ENCODE assay signal across 10 cellular contexts in the genomic region with DNA sequence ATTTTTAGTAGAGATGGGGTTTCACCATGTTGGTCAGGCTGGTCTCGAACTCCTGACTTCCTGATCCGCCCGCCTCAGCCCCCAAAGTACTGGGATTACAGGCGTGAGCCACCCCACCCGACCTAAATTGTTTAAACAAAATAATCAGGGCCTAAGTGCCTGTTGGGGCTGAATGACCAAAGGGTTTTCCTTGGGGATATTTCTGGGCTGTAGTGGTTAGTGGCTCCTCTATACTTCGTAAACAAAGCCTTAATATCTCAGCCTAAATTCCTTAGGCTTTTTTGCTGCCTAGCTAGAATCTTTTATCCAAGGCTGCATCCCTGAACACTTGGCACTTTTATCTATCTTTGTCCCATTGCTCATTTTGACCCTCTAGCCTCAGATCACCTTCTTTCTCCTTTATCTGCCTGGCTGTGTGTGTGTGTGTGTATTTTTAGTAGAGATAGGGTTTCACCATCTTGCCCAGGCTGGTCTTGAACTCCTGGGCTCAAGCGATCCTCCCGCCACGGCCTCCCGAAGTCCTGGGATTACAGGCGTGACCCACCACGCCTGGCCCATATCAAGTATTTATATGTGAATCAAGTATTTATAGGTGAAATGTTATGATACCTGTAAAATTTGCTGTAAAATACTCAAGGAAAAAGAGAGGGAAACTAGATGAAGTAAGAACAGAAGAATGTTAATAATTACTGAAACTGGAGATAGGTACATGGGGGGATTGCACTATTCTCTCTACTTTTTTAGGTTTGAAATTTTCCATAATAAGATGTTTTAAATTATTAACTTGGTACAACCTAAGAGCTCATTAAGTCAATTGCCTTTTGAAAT. TPM values are rescaled to one million over a fixed set of nuclear protein-coding genes. Genes with fewer than 3 reads are reported as not detected.
DNase-seq lines count a peak whose midpoint lies in the region; ATAC-seq, FAIRE-seq and TF ChIP-seq lines count a peak whose summit lies in the region.
"Had no signal": no experiment of that assay in that cellular context is flagged by ENCODE, and none has a peak within 500 bp of the region (broad histone marks: within the 10 kb centered on the region; RNA-seq: fewer than 3 reads in every experiment).

No MANE protein-coding gene starts in this region.

- H3K27me3 Mint-ChIP-seq in activated CD8-positive, alpha-beta memory T cell treated with anti-CD3 and anti-CD28 coated beads, Interleukin-2, amount 10 ng/mL, durations not matched to agents 7 days and 5 days = no peaks in the 10 kb centered on the region

- H4K8ac ChIP-seq in H1 (ENCODE audit: extremely low read depth, insufficient read depth, low read length) = no peak overlapping the region

- peaks cover 43% of the 10 kb centered on the region for H3K36me3 Mint-ChIP-seq in activated CD8-positive, alpha-beta memory T cell treated with anti-CD3 and anti-CD28 coated beads, Interleukin-2, amount 10 ng/mL, durations not matched to agents 7 days and 5 days

- no peak overlapping the region for H2BK12ac ChIP-seq in H1 (ENCODE audit: low read depth, low read length)

- no peak overlapping the region for H2BK20ac ChIP-seq in H1 (ENCODE audit: low read length)

- no peak for TF ChIP-seq POLR2A in Peyer's patch (IDR thresholded peaks at IDR 0.05)
- no peak for TF ChIP-seq POLR2A in H1 (IDR thresholded peaks at IDR 0.05; ENCODE audit: control extremely low read depth in 1 of 2, low read depth in 2 of 2, low read length in 2 of 2)
- no peak for TF ChIP-seq POLR2A in vagina (IDR thresholded peaks at IDR 0.05)

- TF ChIP-seq CTCF in Peyer's patch (IDR thresholded peaks at IDR 0.05) = no peak
- TF ChIP-seq CTCF in H1 (IDR thresholded peaks at IDR 0.05; ENCODE audit: control extremely low read depth in 1 of 3, insufficient read depth in 1 of 3, low read depth in 1 of 3, low read length in 3 of 3) = no peak
- TF ChIP-seq CTCF in tibial artery (IDR thresholded peaks at IDR 0.05) = no peak
- no peak for TF ChIP-seq CTCF in vagina (IDR thresholded peaks at IDR 0.05)

- H3K9me3 Mint-ChIP-seq in activated CD8-positive, alpha-beta memory T cell treated with anti-CD3 and anti-CD28 coated beads, Interleukin-2, amount 10 ng/mL, durations not matched to agents 7 days and 5 days (ENCODE audit: low read depth) = no peaks in the 10 kb centered on the region

- H3K18ac ChIP-seq in H1 (ENCODE audit: extremely low read depth, low read length) = no peak overlapping the region

- no peak overlapping the region for H3K14ac ChIP-seq in H1 (ENCODE audit: insufficient read length)

- H3K79me2 ChIP-seq in H1 (ENCODE audit: control insufficient read depth in 1 of 2, insufficient read depth in 2 of 2, low read length in 2 of 2) = peaks cover 19 to 64% of the 10 kb centered on the region in 2 experiments

- peaks cover 0 to 6% (median 4%) of the 10 kb centered on the region in 4 donors for H3K4me1 ChIP-seq in Peyer's patch
- no peaks in the 10 kb centered on the region; a peak in 1 of 7 replicates for H3K4me1 ChIP-seq in H1 (replicated peaks in 1 of 4; ENCODE audit: control insufficient read depth in 3 of 4, insufficient read depth in 4 of 4, low read length in 3 of 4)
- H3K4me1 ChIP-seq in tibial artery = peaks cover 0 to 13% (median 7%) of the 10 kb centered on the region in 4 donors
- H3K4me1 ChIP-seq in vagina = peaks cover 6% of the 10 kb centered on the region

- H4K20me1 ChIP-seq in H1 (replicated peaks in 1 of 2; ENCODE audit: control insufficient read depth in 1 of 2, insufficient read depth in 2 of 2, low read length in 2 of 2) = peaks cover 2 to 6% of the 10 kb centered on the region in 2 experiments

- peaks cover 43% of the 10 kb centered on the region for H3K4me1 Mint-ChIP-seq in activated CD8-positive, alpha-beta memory T cell treated with anti-CD3 and anti-CD28 coated beads, Interleukin-2, amount 10 ng/mL, durations not matched to agents 7 days and 5 days

- H3K9ac ChIP-seq in H1 (replicated peaks in 1 of 4; ENCODE audit: extremely low read depth in 1 of 4, low read depth in 3 of 4, low read length in 3 of 4) = no peak overlapping the region

- H4K5ac ChIP-seq in H1 (ENCODE audit: insufficient read length, low read depth, low read length) = no peak overlapping the region

- H3K4me2 ChIP-seq in H1 (ENCODE audit: insufficient read depth in 1 of 2, low read depth in 2 of 2, low read length in 2 of 2) = peak overlapping the region; percentile 57 to 71

- H3K27me3 ChIP-seq in Peyer's patch (no peaks in the 10 kb centered on the region), H1 (replicated peaks in 1 of 4; ENCODE audit: control insufficient read depth in 3 of 4, extremely low read depth in 1 of 4, insufficient read depth in 3 of 4, low read length in 3 of 4) (no peaks in the 10 kb centered on the region), tibial artery (no peaks in the 10 kb centered on the region), vagina (no peaks in the 10 kb centered on the region)

- H3K23me2 ChIP-seq in H1 (ENCODE audit: low read depth, low read length) = no peaks in the 10 kb centered on the region

- intact Hi-C loops in tibial artery (cut with DNase I; ENCODE audit: low total_unique reads) = no loop called here
- intact Hi-C loops in vagina (cut with DNase I) = no loop called here

- H2BK120ac ChIP-seq in H1 (replicated peaks; ENCODE audit: low read depth, low read length) = no peak overlapping the region

- no peak overlapping the region for H4K91ac ChIP-seq in H1 (replicated peaks; ENCODE audit: insufficient read length, low read length)

- no peak overlapping the region for H3K27ac ChIP-seq in Peyer's patch
- no peak overlapping the region for H3K27ac ChIP-seq in H1 (ENCODE audit: low read depth, low read length)
- H3K27ac ChIP-seq in tibial artery = no peak overlapping the region
- H3K27ac ChIP-seq in vagina = no peak overlapping the region

- no peak overlapping the region for H3K4ac ChIP-seq in H1 (replicated peaks; ENCODE audit: insufficient read length, low read depth, low read length)

- WGBS in H1 (ENCODE audit: extremely low coverage in 1 of 2, insufficient coverage in 1 of 2, insufficient read length in 1 of 2, insufficient replicate concordance in 2 of 2, low coverage in 1 of 2, low lambda C conversion rate in 2 of 2, missing lambda C conversion rate in 1 of 2), 2 experiments = 85% methylated on average over 12 of the region's 12 CpGs; no CpG with 5 or more reads in 1 of the 2 experiments

- H3K9me3 ChIP-seq in Peyer's patch (no peaks in the 10 kb centered on the region), H1 (ENCODE audit: insufficient read depth in 2 of 2, low read depth in 1 of 2, low read length in 1 of 2) (no peaks in the 10 kb centered on the region), tibial artery (no peaks in the 10 kb centered on the region), vagina (no peaks in the 10 kb centered on the region)

- no peak for TF ChIP-seq RAD21 in H1 (IDR thresholded peaks at IDR 0.05 in 1 of 2, conservative IDR thresholded peaks at IDR 0.05 in 1 of 2; ENCODE audit: low read depth in 2 of 2, low read length in 2 of 2)

- H3K4me3 ChIP-seq in Peyer's patch = peak overlapping the region in 3 of 4 donors; percentile 80 to 93 (median 80)
- H3K4me3 ChIP-seq in H1 (ENCODE audit: extremely low read depth in 1 of 4, insufficient read depth in 2 of 4, low read depth in 3 of 4, low read length in 4 of 4) = peak overlapping the region in 3 of 4 experiments; percentile 19 to 88 (median 83); a peak in 5 of 8 replicates
- no peak overlapping the region for H3K4me3 ChIP-seq in tibial artery
- H3K4me3 ChIP-seq in vagina = no peak overlapping the region

- peak overlapping the region; percentile 100 for H3K4me3 Mint-ChIP-seq in activated CD8-positive, alpha-beta memory T cell treated with anti-CD3 and anti-CD28 coated beads, Interleukin-2, amount 10 ng/mL, durations not matched to agents 7 days and 5 days

- H3K36me3 ChIP-seq in Peyer's patch (no peaks in the 10 kb centered on the region), H1 (ENCODE audit: control insufficient read depth in 2 of 4, insufficient read depth in 4 of 4, low read length in 3 of 4) (peaks cover 0 to 5% (median 3%) of the 10 kb centered on the region in 4 experiments; a peak in 3 of 8 replicates), tibial artery (no peaks in the 10 kb centered on the region), vagina (no peaks in the 10 kb centered on the region)

- peak overlapping the region; percentile 100 for H3K27ac Mint-ChIP-seq in activated CD8-positive, alpha-beta memory T cell treated with anti-CD3 and anti-CD28 coated beads, Interleukin-2, amount 10 ng/mL, durations not matched to agents 7 days and 5 days

- peaks cover 6% of the 10 kb centered on the region for H3K79me1 ChIP-seq in H1 (ENCODE audit: low read depth, low read length)

- no peak overlapping the region for H2AFZ ChIP-seq in H1 (ENCODE audit: low read length)

- no peak overlapping the region for H3K23ac ChIP-seq in H1 (ENCODE audit: insufficient read length)

- no peak for TF ChIP-seq EP300 in H1 (IDR thresholded peaks at IDR 0.05; ENCODE audit: borderline replicate concordance in 1 of 2, low read depth in 2 of 2, low read length in 2 of 2)

- peak; percentile 41 for DNase-seq in activated CD8-positive, alpha-beta memory T cell treated with anti-CD3 and anti-CD28 coated beads, Interleukin-2, amount 10 ng/mL, durations not matched to agents 7 days and 5 days
- DNase-seq in activated CD8-positive, alpha-beta memory T cell treated with anti-CD3 and anti-CD28 coated beads, Interleukin-2, amount 50 U/mL, for 48 hours = no peak
- DNase-seq in Peyer's patch = no peak
- no peak for DNase-seq in H1 (ENCODE audit: low read depth in 1 of 2, low spot score in 2 of 2)
- DNase-seq in stimulated activated naive CD8-positive, alpha-beta T cell treated with anti-CD3 and anti-CD28 coated beads, Interleukin-15, Interleukin-2, amounts not matched to agents 100 U/mL and 50 U/mL, for 24 hours = peak; percentile 9
- DNase-seq in tibial artery = no peak
- DNase-seq in activated CD4-positive, CD25-positive, alpha-beta regulatory T cell (lab: John Stamatoyannopoulos, UW) = no peak
- DNase-seq in vagina (ENCODE audit: extremely low spot score in 2 of 2) = no peak
- DNase-seq: NCI-H2107 had no signal

- H2BK15ac ChIP-seq in H1 (ENCODE audit: low read length) = no peak overlapping the region

- H3K56ac ChIP-seq in H1 (replicated peaks; ENCODE audit: insufficient read length, low read depth, low read length) = no peak overlapping the region

- ATAC-seq in activated CD8-positive, alpha-beta memory T cell treated with anti-CD3 and anti-CD28 coated beads, Interleukin-2, amount 10 ng/mL, durations not matched to agents 7 days and 5 days = no peak
- ATAC-seq in stimulated activated naive CD8-positive, alpha-beta T cell treated with anti-CD3 and anti-CD28 coated beads, Interleukin-15, Interleukin-2, amounts not matched to agents 100 U/mL and 50 U/mL, for 24 hours = no peak

- FAIRE-seq in H1 (lab: Jason Lieb, UNC) = no peak
- FAIRE-seq: islet of Langerhans had no signal

- CTCF ChIA-PET in activated CD8-positive, alpha-beta memory T cell treated with anti-CD3 and anti-CD28 coated beads, Interleukin-2, amount 10 ng/mL, durations not matched to agents 7 days and 5 days (lab: Charles Lee) = interaction anchor here (1.0 kb wide), 1 partner anchor 439 kb away, joined by 3 read pairs; no protein-coding TSS in a partner anchor
- CTCF ChIA-PET in H1 (lab: Charles Lee; ENCODE audit: partially characterized antibody) = interaction anchor here (0.7 to 1.4 kb wide), 3 partner anchors 11 to 317 kb away, joined by 3 read pairs; no protein-coding TSS in a partner anchor

- POLR2A ChIA-PET in H1 (lab: Charles Lee; ENCODE audit: partially characterized antibody) = interaction anchor here (0.7 to 2.6 kb wide), 3 partner anchors 8 to 49 kb away, joined by 3 to 12 read pairs (median 6); no protein-coding TSS in a partner anchor

- no peak overlapping the region for H2BK5ac ChIP-seq in H1 (ENCODE audit: low read depth, low read length)

- no peak overlapping the region for H2AK5ac ChIP-seq in H1 (ENCODE audit: low read depth, low read length)

RNA-seq across cellular contexts. Expression of a gene that starts 1.8 kb away (rescaled TPM):
- 100 to 1,000 TPM; 234 to 334 TPM for total RNA-seq in activated CD8-positive, alpha-beta memory T cell treated with anti-CD3 and anti-CD28 coated beads, Interleukin-2, amount 10 ng/mL, durations not matched to agents 7 days and 5 days
- total RNA-seq in Peyer's patch (10 to 100 TPM in 3 of 4 donors, 1 to 10 TPM in 1; 7.9 to 95.7 (median 14.6) TPM), vagina (16.9 TPM)
- 135 and 144 TPM in 2 replicates for total RNA-seq in H1 (2021; fragmentation: NEBNext Ultra II Directional; extraction: Animal tissue kit (Norgen Biotek cat#: 25700))
- polyA plus RNA-seq in H1 (2011; rRNA removed) = 60.8 and 65.0 TPM in 2 replicates
- polyA plus RNA-seq in H1 (2011; cell fraction: cytosol; rRNA removed) = 91.5 TPM
- polyA plus RNA-seq in H1 (2011; cell fraction: nucleus; rRNA removed) = 116 TPM
- polyA plus RNA-seq in H1 (2012, experiment 1 of 2) = 124 to 165 TPM (median 139 TPM) in 4 replicates
- 11.5 TPM for polyA plus RNA-seq in H1 (2012, experiment 2 of 2)
- 95.2 TPM for polyA plus RNA-seq in H1 (2013, experiment 1 of 2)
- polyA plus RNA-seq in H1 (2013, experiment 2 of 2) = 97.6 TPM
- polyA minus RNA-seq in H1 (2011; rRNA and poly(A)+ RNA removed) = 112 and 137 TPM in 2 replicates
- polyA minus RNA-seq in H1 (2011; cell fraction: cytosol; rRNA and poly(A)+ RNA removed) = 57.6 TPM
- polyA minus RNA-seq in H1 (2011; cell fraction: nucleus; rRNA and poly(A)+ RNA removed) = 93.4 TPM

RNA-seq across cellular contexts. Expression of a gene that starts 2.1 kb away (rescaled TPM):
- total RNA-seq in activated CD8-positive, alpha-beta memory T cell treated with anti-CD3 and anti-CD28 coated beads, Interleukin-2, amount 10 ng/mL, durations not matched to agents 7 days and 5 days = 10 to 100 TPM; 21.1 to 21.2 TPM
- total RNA-seq in Peyer's patch = 1 to 10 TPM in 2 of 4 donors, not detected in 2; 1.0 to 1.9 TPM
- 34.8 and 36.7 TPM in 2 replicates for total RNA-seq in H1 (2021; fragmentation: NEBNext Ultra II Directional; extraction: Animal tissue kit (Norgen Biotek cat#: 25700))
- 41.7 and 44.5 TPM in 2 replicates for polyA plus RNA-seq in H1 (2011; rRNA removed)
- polyA plus RNA-seq in H1 (2011; cell fraction: cytosol; rRNA removed) = 41.3 TPM
- polyA plus RNA-seq in H1 (2011; cell fraction: nucleus; rRNA removed) = 23.7 TPM
- polyA plus RNA-seq in H1 (2012, experiment 1 of 2) = 23.4 to 32.5 TPM (median 28.3 TPM) in 4 replicates
- polyA plus RNA-seq in H1 (2012, experiment 2 of 2) = 31.0 TPM
- 43.4 TPM for polyA plus RNA-seq in H1 (2013, experiment 1 of 2)
- 40.2 TPM for polyA plus RNA-seq in H1 (2013, experiment 2 of 2)
- polyA minus RNA-seq in H1 (2011; rRNA and poly(A)+ RNA removed) = 8.9 and 9.1 TPM in 2 replicates
- polyA minus RNA-seq in H1 (2011; cell fraction: cytosol; rRNA and poly(A)+ RNA removed) = 20.3 TPM
- 14.8 TPM for polyA minus RNA-seq in H1 (2011; cell fraction: nucleus; rRNA and poly(A)+ RNA removed)
- not detected for total RNA-seq in vagina

Comparison
In these comparisons a context has a peak if more than half of its experiments do, and no peak if none do; other contexts are left out.
1. DNase-seq: peak in activated CD8-positive, alpha-beta memory T cell treated with anti-CD3 and anti-CD28 coated beads, Interleukin-2, amount 10 ng/mL, durations not matched to agents 7 days and 5 days (single experiment) and stimulated activated naive CD8-positive, alpha-beta T cell treated with anti-CD3 and anti-CD28 coated beads, Interleukin-15, Interleukin-2, amounts not matched to agents 100 U/mL and 50 U/mL, for 24 hours (single experiment); none in activated CD8-positive, alpha-beta memory T cell treated with anti-CD3 and anti-CD28 coated beads, Interleukin-2, amount 50 U/mL, for 48 hours (single experiment), Peyer's patch (0 of 3), H1 (0 of 2), tibial artery (0 of 2), activated CD4-positive, CD25-positive, alpha-beta regulatory T cell (0 of 4) and vagina (0 of 2).
2. H3K4me3 ChIP-seq: peak in Peyer's patch (3 of 4) and H1 (3 of 4); none in tibial artery (0 of 2) and vagina (0 of 2).
3. RNA of a gene that starts 2.1 kb away (total RNA-seq): 34.8 to 36.7 TPM in H1 and 21.1 to 21.2 TPM in activated CD8-positive, alpha-beta memory T cell treated with anti-CD3 and anti-CD28 coated beads, Interleukin-2, amount 10 ng/mL, durations not matched to agents 7 days and 5 days; 1.0 to 1.9 TPM in Peyer's patch and not detected in vagina (single experiment); every median in the first group is over 4 times any median in the second.